14 cellular contexts compared by ENCODE assay signal in the genomic region with DNA sequence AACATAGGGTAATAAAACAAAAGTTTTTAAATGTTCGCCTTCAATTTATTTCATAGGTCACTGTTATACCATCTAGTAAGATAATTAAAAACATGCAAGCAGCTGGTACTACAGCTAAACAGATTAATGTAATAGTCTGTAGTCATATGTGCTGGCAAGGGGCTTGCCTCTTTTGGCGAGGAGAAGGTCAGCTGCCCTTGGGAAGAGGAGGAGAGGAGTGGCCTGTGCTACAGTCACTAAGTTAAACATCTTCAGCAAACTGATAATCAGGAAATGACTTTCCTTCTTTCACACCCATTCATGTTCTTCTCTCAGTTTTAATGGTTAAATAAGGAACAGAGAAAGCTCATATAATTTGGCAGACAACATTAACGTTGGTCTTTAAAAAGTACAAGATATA.
DNase-seq lines count a peak whose midpoint lies in the region; ATAC-seq lines count a peak whose summit lies in the region.
"Had no signal": no experiment of that assay in that cellular context is flagged by ENCODE, and none has a peak within 500 bp of the region (broad histone marks: within the 10 kb centered on the region; RNA-seq: fewer than 3 reads in every experiment).

No MANE protein-coding gene starts in this region.

- no peaks in the 10 kb centered on the region for H3K4me1 ChIP-seq in mesenchymal stem cell (ENCODE audit: control insufficient read depth, insufficient read depth, low read depth, low read length)

- H3K27me3 ChIP-seq in mesenchymal stem cell (ENCODE audit: control insufficient read depth in 1 of 2, insufficient read depth in 1 of 2, low read length in 2 of 2), result no peaks in the 10 kb centered on the region
- H3K27me3 ChIP-seq: heart right ventricle had no signal

- peak overlapping the region; percentile 57 for H3K27ac Mint-ChIP-seq in activated naive CD8-positive, alpha-beta T cell treated with anti-CD3 and anti-CD28 coated beads for 36 hours
- H3K27ac Mint-ChIP-seq in activated naive CD8-positive, alpha-beta T cell treated with anti-CD3 and anti-CD28 coated beads, Interleukin-2, amount 50 U/mL, for 24 hours, result no peak overlapping the region
- H3K27ac Mint-ChIP-seq in activated CD4-positive, alpha-beta T cell treated with anti-CD3 and anti-CD28 coated beads, Interleukin-2, amount 10 ng/mL, durations not matched to agents 7 days and 5 days, result no peak overlapping the region

- H2BK120ac ChIP-seq in mesenchymal stem cell (ENCODE audit: low read depth, low read length), result no peak overlapping the region

- no peaks in the 10 kb centered on the region for H3K9me3 ChIP-seq in mesenchymal stem cell (ENCODE audit: control insufficient read depth, low read length)
- H3K9me3 ChIP-seq: heart right ventricle, thoracic aorta had no signal

- no peak for DNase-seq in activated naive CD8-positive, alpha-beta T cell treated with anti-CD3 and anti-CD28 coated beads for 36 hours
- DNase-seq in activated naive CD8-positive, alpha-beta T cell treated with anti-CD3 and anti-CD28 coated beads, Interleukin-2, amount 50 U/mL, for 24 hours, result no peak
- peak; percentile 39 for DNase-seq in NCI-H524 treated with DMSO at 0.1 percent for 48 hours (lab: John Stamatoyannopoulos, UW)
- peak; percentile 24 for DNase-seq in mesenchymal stem cell
- DNase-seq in activated CD4-positive, alpha-beta T cell treated with anti-CD3 and anti-CD28 coated beads, Interleukin-2, amount 10 ng/mL, durations not matched to agents 7 days and 5 days, result no peak
- DNase-seq in ecto neural progenitor cell (ENCODE audit: low spot score), result no peak
- DNase-seq in A172 (ENCODE audit: low spot score), result no peak
- DNase-seq: activated T-cell treated with anti-CD3 and anti-CD28 coated beads, Interleukin-2, amount 50 U/mL, for 1 hour; heart right ventricle; left cardiac atrium; T-helper 1 cell had no signal

- H2BK5ac ChIP-seq in mesenchymal stem cell (ENCODE audit: low read depth, low read length, poor library complexity, severe bottlenecking), result no peak overlapping the region

- H3K4me3 Mint-ChIP-seq in activated naive CD8-positive, alpha-beta T cell treated with anti-CD3 and anti-CD28 coated beads for 36 hours, result no peak overlapping the region
- H3K4me3 Mint-ChIP-seq in activated naive CD8-positive, alpha-beta T cell treated with anti-CD3 and anti-CD28 coated beads, Interleukin-2, amount 50 U/mL, for 24 hours, result no peak overlapping the region
- H3K4me3 Mint-ChIP-seq in activated CD4-positive, alpha-beta T cell treated with anti-CD3 and anti-CD28 coated beads, Interleukin-2, amount 10 ng/mL, durations not matched to agents 7 days and 5 days, result no peak overlapping the region

- no peak overlapping the region for H3K18ac ChIP-seq in mesenchymal stem cell (ENCODE audit: low read depth in 1 of 2, low read length in 2 of 2)

- H3K9ac ChIP-seq in mesenchymal stem cell (ENCODE audit: low read length), result peak overlapping the region; percentile 14

- H4K8ac ChIP-seq in mesenchymal stem cell (ENCODE audit: low read length), result no peak overlapping the region

- H3K9me3 Mint-ChIP-seq in activated naive CD8-positive, alpha-beta T cell treated with anti-CD3 and anti-CD28 coated beads for 36 hours, result no peaks in the 10 kb centered on the region
- no peaks in the 10 kb centered on the region for H3K9me3 Mint-ChIP-seq in activated naive CD8-positive, alpha-beta T cell treated with anti-CD3 and anti-CD28 coated beads, Interleukin-2, amount 50 U/mL, for 24 hours
- H3K9me3 Mint-ChIP-seq in activated CD4-positive, alpha-beta T cell treated with anti-CD3 and anti-CD28 coated beads, Interleukin-2, amount 10 ng/mL, durations not matched to agents 7 days and 5 days, result no peaks in the 10 kb centered on the region

- H3K4ac ChIP-seq in mesenchymal stem cell (ENCODE audit: low read depth in 1 of 2, low read length in 2 of 2), result no peak overlapping the region

- no peaks in the 10 kb centered on the region for H3K4me1 Mint-ChIP-seq in activated naive CD8-positive, alpha-beta T cell treated with anti-CD3 and anti-CD28 coated beads for 36 hours
- H3K4me1 Mint-ChIP-seq in activated naive CD8-positive, alpha-beta T cell treated with anti-CD3 and anti-CD28 coated beads, Interleukin-2, amount 50 U/mL, for 24 hours, result no peaks in the 10 kb centered on the region
- H3K4me1 Mint-ChIP-seq in activated CD4-positive, alpha-beta T cell treated with anti-CD3 and anti-CD28 coated beads, Interleukin-2, amount 10 ng/mL, durations not matched to agents 7 days and 5 days, result no peaks in the 10 kb centered on the region

- no peak overlapping the region for H3K14ac ChIP-seq in mesenchymal stem cell (ENCODE audit: low read length in 2 of 2)

- no peak overlapping the region for H2AK5ac ChIP-seq in mesenchymal stem cell (ENCODE audit: low read length, severe bottlenecking)

- H4K91ac ChIP-seq in mesenchymal stem cell (ENCODE audit: low read length), result no peak overlapping the region

- POLR2A ChIA-PET in activated CD4-positive, alpha-beta T cell treated with anti-CD3 and anti-CD28 coated beads, Interleukin-2, amount 10 ng/mL, durations not matched to agents 7 days and 5 days (lab: Charles Lee), result no interaction called here

- no peak overlapping the region for H2AFZ ChIP-seq in mesenchymal stem cell (ENCODE audit: low read depth, low read length)

- CTCF ChIA-PET in activated CD4-positive, alpha-beta T cell treated with anti-CD3 and anti-CD28 coated beads, Interleukin-2, amount 10 ng/mL, durations not matched to agents 7 days and 5 days (lab: Charles Lee), result interaction anchor here (1.9 kb wide), 1 partner anchor 417 kb away, joined by 4 read pairs; no protein-coding TSS in a partner anchor

- peak overlapping the region in 1 of 2 experiments; percentile 39 for H2BK12ac ChIP-seq in mesenchymal stem cell (ENCODE audit: low read length in 2 of 2)

- no peaks in the 10 kb centered on the region for H3K79me1 ChIP-seq in mesenchymal stem cell (replicated peaks; ENCODE audit: low read length, poor library complexity, severe bottlenecking)

- H3K36me3 ChIP-seq in mesenchymal stem cell (ENCODE audit: control insufficient read depth in 1 of 2, insufficient read depth in 2 of 2, low read depth in 1 of 2, low read length in 2 of 2), result no peaks in the 10 kb centered on the region
- H3K36me3 ChIP-seq: heart right ventricle, thoracic aorta had no signal

- no peaks in the 10 kb centered on the region for H3K36me3 Mint-ChIP-seq in activated naive CD8-positive, alpha-beta T cell treated with anti-CD3 and anti-CD28 coated beads for 36 hours
- H3K36me3 Mint-ChIP-seq in activated naive CD8-positive, alpha-beta T cell treated with anti-CD3 and anti-CD28 coated beads, Interleukin-2, amount 50 U/mL, for 24 hours (ENCODE audit: low read depth), result peaks cover 3% of the 10 kb centered on the region
- no peaks in the 10 kb centered on the region for H3K36me3 Mint-ChIP-seq in activated CD4-positive, alpha-beta T cell treated with anti-CD3 and anti-CD28 coated beads, Interleukin-2, amount 10 ng/mL, durations not matched to agents 7 days and 5 days (ENCODE audit: low read depth)

- no peak overlapping the region for H2BK15ac ChIP-seq in mesenchymal stem cell (ENCODE audit: low read depth, poor library complexity, severe bottlenecking)

- no peak overlapping the region for H3K4me3 ChIP-seq in mesenchymal stem cell (ENCODE audit: insufficient read depth in 1 of 2, low read depth in 1 of 2, low read length in 2 of 2)
- H3K4me3 ChIP-seq: heart right ventricle, thoracic aorta had no signal

- ATAC-seq in activated naive CD8-positive, alpha-beta T cell treated with anti-CD3 and anti-CD28 coated beads, Interleukin-2, amount 50 U/mL, for 24 hours, result no peak
- peak; percentile 65 for ATAC-seq in GM21786 (IDR thresholded peaks at IDR 0.05; ENCODE audit: unreplicated experiment)
- ATAC-seq: left cardiac atrium, Panc1 had no signal

- H3K27me3 Mint-ChIP-seq in activated naive CD8-positive, alpha-beta T cell treated with anti-CD3 and anti-CD28 coated beads for 36 hours, result no peaks in the 10 kb centered on the region
- no peaks in the 10 kb centered on the region for H3K27me3 Mint-ChIP-seq in activated naive CD8-positive, alpha-beta T cell treated with anti-CD3 and anti-CD28 coated beads, Interleukin-2, amount 50 U/mL, for 24 hours
- H3K27me3 Mint-ChIP-seq in activated CD4-positive, alpha-beta T cell treated with anti-CD3 and anti-CD28 coated beads, Interleukin-2, amount 10 ng/mL, durations not matched to agents 7 days and 5 days, result no peaks in the 10 kb centered on the region

- 73% methylated on average over 1 of the region's 3 CpGs for WGBS in mesenchymal stem cell

- H3K23ac ChIP-seq in mesenchymal stem cell (ENCODE audit: low read length in 2 of 2), result no peak overlapping the region

- H3K4me2 ChIP-seq in mesenchymal stem cell (ENCODE audit: low read length, poor library complexity, severe bottlenecking), result no peak overlapping the region

- H3K27ac ChIP-seq in mesenchymal stem cell (ENCODE audit: low read length, poor library complexity, severe bottlenecking), result no peak overlapping the region
- H3K27ac ChIP-seq: heart right ventricle, thoracic aorta had no signal

Comparison
In these comparisons a context has a peak if more than half of its experiments do, and no peak if none do; other contexts are left out.
1. DNase-seq: peak in NCI-H524 treated with DMSO at 0.1 percent for 48 hours (single experiment) and mesenchymal stem cell (single experiment); none in activated naive CD8-positive, alpha-beta T cell treated with anti-CD3 and anti-CD28 coated beads for 36 hours (single experiment), activated naive CD8-positive, alpha-beta T cell treated with anti-CD3 and anti-CD28 coated beads, Interleukin-2, amount 50 U/mL, for 24 hours (single experiment), activated CD4-positive, alpha-beta T cell treated with anti-CD3 and anti-CD28 coated beads, Interleukin-2, amount 10 ng/mL, durations not matched to agents 7 days and 5 days (single experiment), ecto neural progenitor cell (single experiment) and A172 (single experiment).